In the genomic region with DNA sequence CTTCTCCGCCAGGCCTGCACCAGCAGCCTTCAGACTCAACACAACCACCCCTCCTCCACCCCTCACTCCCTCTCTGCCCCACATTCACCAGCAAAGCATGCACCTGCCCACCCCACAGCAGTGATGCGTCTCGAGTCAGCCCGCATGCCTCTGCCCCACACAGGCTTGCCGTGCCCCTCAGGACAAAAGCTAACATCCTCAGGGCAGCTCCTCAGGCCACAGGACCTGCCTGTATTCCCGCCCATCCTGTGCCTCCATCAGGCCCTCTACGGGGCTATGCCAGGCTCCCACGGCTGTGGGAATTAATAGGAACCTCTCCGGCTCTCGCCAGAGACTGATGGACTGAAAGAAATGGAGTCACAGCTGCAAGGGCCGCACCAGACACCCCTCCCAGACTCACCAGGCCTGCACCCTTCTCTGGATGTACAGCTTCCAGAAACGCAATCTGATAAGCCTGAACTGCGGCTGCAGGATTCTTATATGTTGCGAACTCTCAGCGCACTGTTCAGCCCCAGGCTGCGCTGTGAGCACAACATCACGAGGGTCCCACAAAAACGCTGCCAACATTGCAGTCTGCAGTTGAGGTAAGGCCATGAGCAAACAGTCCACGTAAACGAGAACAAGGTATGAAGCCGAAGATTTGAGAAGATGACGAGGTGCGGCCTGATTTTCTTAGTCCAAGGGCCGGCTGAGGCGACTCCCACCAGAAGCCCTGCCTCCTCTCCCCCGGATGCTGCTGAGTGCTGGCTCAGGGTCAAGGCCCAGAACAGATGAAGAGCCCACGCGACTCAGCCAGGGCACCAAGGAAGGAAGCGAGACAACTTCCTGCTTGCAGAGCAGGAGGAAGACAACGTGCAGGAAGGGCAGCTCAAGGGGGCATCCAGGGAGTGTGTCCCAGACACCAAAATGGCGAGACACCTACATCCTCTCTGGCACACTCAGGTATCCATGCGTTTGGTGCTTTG, we compare ENCODE assay signal across 1 cellular context.
TF ChIP-seq lines count a peak whose summit lies in the region.

No MANE protein-coding gene starts in this region.

TF ChIP-seq in WTC11, 78 proteins besides CTCF, POLR2A, EP300 and RAD21 (continued from another document):
- TF ChIP-seq, protein P1, sequence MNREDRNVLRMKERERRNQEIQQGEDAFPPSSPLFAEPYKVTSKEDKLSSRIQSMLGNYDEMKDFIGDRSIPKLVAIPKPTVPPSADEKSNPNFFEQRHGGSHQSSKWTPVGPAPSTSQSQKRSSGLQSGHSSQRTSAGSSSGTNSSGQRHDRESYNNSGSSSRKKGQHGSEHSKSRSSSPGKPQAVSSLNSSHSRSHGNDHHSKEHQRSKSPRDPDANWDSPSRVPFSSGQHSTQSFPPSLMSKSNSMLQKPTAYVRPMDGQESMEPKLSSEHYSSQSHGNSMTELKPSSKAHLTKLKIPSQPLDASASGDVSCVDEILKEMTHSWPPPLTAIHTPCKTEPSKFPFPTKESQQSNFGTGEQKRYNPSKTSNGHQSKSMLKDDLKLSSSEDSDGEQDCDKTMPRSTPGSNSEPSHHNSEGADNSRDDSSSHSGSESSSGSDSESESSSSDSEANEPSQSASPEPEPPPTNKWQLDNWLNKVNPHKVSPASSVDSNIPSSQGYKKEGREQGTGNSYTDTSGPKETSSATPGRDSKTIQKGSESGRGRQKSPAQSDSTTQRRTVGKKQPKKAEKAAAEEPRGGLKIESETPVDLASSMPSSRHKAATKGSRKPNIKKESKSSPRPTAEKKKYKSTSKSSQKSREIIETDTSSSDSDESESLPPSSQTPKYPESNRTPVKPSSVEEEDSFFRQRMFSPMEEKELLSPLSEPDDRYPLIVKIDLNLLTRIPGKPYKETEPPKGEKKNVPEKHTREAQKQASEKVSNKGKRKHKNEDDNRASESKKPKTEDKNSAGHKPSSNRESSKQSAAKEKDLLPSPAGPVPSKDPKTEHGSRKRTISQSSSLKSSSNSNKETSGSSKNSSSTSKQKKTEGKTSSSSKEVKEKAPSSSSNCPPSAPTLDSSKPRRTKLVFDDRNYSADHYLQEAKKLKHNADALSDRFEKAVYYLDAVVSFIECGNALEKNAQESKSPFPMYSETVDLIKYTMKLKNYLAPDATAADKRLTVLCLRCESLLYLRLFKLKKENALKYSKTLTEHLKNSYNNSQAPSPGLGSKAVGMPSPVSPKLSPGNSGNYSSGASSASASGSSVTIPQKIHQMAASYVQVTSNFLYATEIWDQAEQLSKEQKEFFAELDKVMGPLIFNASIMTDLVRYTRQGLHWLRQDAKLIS (CRISPR knock-in tag; IDR thresholded peaks at IDR 0.05; ENCODE audit: borderline replicate concordance): no peak
- TF ChIP-seq ZNF121 (CRISPR knock-in tag; IDR thresholded peaks at IDR 0.05) (no peak), ZNF219 (CRISPR knock-in tag; IDR thresholded peaks at IDR 0.05; ENCODE audit: borderline replicate concordance) (no peak), ZNF396 (CRISPR knock-in tag; IDR thresholded peaks at IDR 0.05; ENCODE audit: borderline replicate concordance) (no peak), TEAD1 (CRISPR knock-in tag; IDR thresholded peaks at IDR 0.05) (no peak), SMAD3 (CRISPR knock-in tag; IDR thresholded peaks at IDR 0.05; ENCODE audit: borderline replicate concordance) (no peak), TP53 (CRISPR knock-in tag; IDR thresholded peaks at IDR 0.05) (no peak), CBFB (CRISPR knock-in tag; IDR thresholded peaks at IDR 0.05; ENCODE audit: low read depth) (no peak), TEAD4 (CRISPR knock-in tag; IDR thresholded peaks at IDR 0.05) (no peak)
- TF ChIP-seq, protein P2, sequence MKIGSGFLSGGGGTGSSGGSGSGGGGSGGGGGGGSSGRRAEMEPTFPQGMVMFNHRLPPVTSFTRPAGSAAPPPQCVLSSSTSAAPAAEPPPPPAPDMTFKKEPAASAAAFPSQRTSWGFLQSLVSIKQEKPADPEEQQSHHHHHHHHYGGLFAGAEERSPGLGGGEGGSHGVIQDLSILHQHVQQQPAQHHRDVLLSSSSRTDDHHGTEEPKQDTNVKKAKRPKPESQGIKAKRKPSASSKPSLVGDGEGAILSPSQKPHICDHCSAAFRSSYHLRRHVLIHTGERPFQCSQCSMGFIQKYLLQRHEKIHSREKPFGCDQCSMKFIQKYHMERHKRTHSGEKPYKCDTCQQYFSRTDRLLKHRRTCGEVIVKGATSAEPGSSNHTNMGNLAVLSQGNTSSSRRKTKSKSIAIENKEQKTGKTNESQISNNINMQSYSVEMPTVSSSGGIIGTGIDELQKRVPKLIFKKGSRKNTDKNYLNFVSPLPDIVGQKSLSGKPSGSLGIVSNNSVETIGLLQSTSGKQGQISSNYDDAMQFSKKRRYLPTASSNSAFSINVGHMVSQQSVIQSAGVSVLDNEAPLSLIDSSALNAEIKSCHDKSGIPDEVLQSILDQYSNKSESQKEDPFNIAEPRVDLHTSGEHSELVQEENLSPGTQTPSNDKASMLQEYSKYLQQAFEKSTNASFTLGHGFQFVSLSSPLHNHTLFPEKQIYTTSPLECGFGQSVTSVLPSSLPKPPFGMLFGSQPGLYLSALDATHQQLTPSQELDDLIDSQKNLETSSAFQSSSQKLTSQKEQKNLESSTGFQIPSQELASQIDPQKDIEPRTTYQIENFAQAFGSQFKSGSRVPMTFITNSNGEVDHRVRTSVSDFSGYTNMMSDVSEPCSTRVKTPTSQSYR (CRISPR knock-in tag; IDR thresholded peaks at IDR 0.05): no peak
- TF ChIP-seq, protein P3, sequence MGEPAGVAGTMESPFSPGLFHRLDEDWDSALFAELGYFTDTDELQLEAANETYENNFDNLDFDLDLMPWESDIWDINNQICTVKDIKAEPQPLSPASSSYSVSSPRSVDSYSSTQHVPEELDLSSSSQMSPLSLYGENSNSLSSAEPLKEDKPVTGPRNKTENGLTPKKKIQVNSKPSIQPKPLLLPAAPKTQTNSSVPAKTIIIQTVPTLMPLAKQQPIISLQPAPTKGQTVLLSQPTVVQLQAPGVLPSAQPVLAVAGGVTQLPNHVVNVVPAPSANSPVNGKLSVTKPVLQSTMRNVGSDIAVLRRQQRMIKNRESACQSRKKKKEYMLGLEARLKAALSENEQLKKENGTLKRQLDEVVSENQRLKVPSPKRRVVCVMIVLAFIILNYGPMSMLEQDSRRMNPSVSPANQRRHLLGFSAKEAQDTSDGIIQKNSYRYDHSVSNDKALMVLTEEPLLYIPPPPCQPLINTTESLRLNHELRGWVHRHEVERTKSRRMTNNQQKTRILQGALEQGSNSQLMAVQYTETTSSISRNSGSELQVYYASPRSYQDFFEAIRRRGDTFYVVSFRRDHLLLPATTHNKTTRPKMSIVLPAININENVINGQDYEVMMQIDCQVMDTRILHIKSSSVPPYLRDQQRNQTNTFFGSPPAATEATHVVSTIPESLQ (CRISPR knock-in tag; IDR thresholded peaks at IDR 0.05): no peak
- TF ChIP-seq, protein P4, sequence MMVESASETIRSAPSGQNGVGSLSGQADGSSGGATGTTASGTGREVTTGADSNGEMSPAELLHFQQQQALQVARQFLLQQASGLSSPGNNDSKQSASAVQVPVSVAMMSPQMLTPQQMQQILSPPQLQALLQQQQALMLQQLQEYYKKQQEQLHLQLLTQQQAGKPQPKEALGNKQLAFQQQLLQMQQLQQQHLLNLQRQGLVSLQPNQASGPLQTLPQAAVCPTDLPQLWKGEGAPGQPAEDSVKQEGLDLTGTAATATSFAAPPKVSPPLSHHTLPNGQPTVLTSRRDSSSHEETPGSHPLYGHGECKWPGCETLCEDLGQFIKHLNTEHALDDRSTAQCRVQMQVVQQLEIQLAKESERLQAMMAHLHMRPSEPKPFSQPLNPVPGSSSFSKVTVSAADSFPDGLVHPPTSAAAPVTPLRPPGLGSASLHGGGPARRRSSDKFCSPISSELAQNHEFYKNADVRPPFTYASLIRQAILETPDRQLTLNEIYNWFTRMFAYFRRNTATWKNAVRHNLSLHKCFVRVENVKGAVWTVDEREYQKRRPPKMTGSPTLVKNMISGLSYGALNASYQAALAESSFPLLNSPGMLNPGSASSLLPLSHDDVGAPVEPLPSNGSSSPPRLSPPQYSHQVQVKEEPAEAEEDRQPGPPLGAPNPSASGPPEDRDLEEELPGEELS (CRISPR knock-in tag; IDR thresholded peaks at IDR 0.05): no peak
- TF ChIP-seq, protein P5, sequence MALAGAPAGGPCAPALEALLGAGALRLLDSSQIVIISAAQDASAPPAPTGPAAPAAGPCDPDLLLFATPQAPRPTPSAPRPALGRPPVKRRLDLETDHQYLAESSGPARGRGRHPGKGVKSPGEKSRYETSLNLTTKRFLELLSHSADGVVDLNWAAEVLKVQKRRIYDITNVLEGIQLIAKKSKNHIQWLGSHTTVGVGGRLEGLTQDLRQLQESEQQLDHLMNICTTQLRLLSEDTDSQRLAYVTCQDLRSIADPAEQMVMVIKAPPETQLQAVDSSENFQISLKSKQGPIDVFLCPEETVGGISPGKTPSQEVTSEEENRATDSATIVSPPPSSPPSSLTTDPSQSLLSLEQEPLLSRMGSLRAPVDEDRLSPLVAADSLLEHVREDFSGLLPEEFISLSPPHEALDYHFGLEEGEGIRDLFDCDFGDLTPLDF (CRISPR knock-in tag; IDR thresholded peaks at IDR 0.05): no peak
- TF ChIP-seq, protein P6, sequence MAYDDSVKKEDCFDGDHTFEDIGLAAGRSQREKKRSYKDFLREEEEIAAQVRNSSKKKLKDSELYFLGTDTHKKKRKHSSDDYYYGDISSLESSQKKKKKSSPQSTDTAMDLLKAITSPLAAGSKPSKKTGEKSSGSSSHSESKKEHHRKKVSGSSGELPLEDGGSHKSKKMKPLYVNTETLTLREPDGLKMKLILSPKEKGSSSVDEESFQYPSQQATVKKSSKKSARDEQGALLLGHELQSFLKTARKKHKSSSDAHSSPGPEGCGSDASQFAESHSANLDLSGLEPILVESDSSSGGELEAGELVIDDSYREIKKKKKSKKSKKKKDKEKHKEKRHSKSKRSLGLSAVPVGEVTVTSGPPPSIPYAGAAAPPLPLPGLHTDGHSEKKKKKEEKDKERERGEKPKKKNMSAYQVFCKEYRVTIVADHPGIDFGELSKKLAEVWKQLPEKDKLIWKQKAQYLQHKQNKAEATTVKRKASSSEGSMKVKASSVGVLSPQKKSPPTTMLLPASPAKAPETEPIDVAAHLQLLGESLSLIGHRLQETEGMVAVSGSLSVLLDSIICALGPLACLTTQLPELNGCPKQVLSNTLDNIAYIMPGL (CRISPR knock-in tag; IDR thresholded peaks at IDR 0.05): no peak
